In the genomic region with DNA sequence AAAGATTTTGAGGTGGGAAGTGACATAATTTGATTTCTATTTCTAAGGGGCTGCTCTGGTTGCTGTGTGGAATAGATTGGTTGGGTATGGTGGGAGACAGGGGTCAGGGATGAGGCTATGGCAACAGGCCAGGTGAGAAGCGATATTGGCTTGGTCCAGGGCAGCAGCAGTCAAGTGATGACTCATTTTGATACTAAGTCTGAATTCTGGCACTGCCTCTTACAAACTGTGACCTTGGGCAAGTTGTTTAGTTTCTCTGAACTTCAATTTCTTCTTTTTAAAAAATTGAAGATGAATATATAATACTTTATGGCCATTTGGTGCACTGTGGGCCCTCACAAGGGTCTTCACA, we compare ENCODE assay signal across 14 cellular contexts.
"Had no signal": no experiment of that assay in that cellular context is flagged by ENCODE, and none has a peak within 500 bp of the region (broad histone marks: within the 10 kb centered on the region; RNA-seq: fewer than 3 reads in every experiment).

No MANE protein-coding gene starts in this region.

- H3K4me1 ChIP-seq: prostate gland had no signal

- H3K27ac ChIP-seq: prostate gland, thoracic aorta had no signal

- H3K9me3 ChIP-seq: prostate gland, thoracic aorta had no signal

- H3K4me3 ChIP-seq: prostate gland, thoracic aorta had no signal

- ATAC-seq: activated CD8-positive, alpha-beta memory T cell treated with anti-CD3 and anti-CD28 coated beads, Interleukin-2, amount 10 ng/mL, durations not matched to agents 7 days and 5 days; left lobe of liver; natural killer cell had no signal

- H3K36me3 ChIP-seq: prostate gland, thoracic aorta had no signal

- DNase-seq: activated CD4-positive, CD25-positive, alpha-beta regulatory T cell; activated CD8-positive, alpha-beta memory T cell treated with anti-CD3 and anti-CD28 coated beads, Interleukin-2, amount 10 ng/mL, durations not matched to agents 7 days and 5 days; activated effector memory CD4-positive, alpha-beta T cell treated with Interleukin-2 at 50 U/mL for 16 hours; activated T-cell treated with anti-CD3 and anti-CD28 coated beads, Interleukin-2, amount 50 U/mL, for 24 hours; amygdala; endodermal cell; erythroblast; head of caudate nucleus; natural killer cell; nucleus accumbens; stimulated activated CD4-positive, alpha-beta T cell treated with anti-CD3 and anti-CD28 coated beads, Interleukin-4, amount 100 ng/mL, for 1 hour had no signal
